ENCODE assay signal across 8 cellular contexts in genomic region chr1:121184290-121185127, GRCh38. TPM values are rescaled to one million over a fixed set of nuclear protein-coding genes. Genes with fewer than 3 reads are reported as not detected.
DNase-seq lines count a peak whose midpoint lies in the region; ATAC-seq and TF ChIP-seq lines count a peak whose summit lies in the region.
"Not testable (repeated sequence)": the region's sequence is repeated elsewhere in the genome, so short reads cannot be mapped to it uniquely, and the experiment has no call there.

Gene FAM72B (minus strand): TSS chr1:121184340. CDS start chr1:121183489, 851 bp downstream.
Gene SRGAP2C (plus strand): TSS chr1:121184975. CDS start chr1:121187447, 2,472 bp downstream.

- 0 out of 2 replicates have a peak within 1 kb of the TSS, but pooled peaks have one; percentile 45 for H3K27ac ChIP-seq in PC-9
- H3K27ac ChIP-seq in esophagus (ENCODE audit: low read depth in 2 of 2, low read length in 1 of 2), result peak within 1 kb of the TSS in 1 of 2 donors; percentile 59
- not testable (repeated sequence) for H3K27ac ChIP-seq in mucosa of rectum (ENCODE audit: low read depth in 2 of 2, low read length in 2 of 2)

- H3K9me2 ChIP-seq in PC-9 (ENCODE audit: insufficient read depth), result not testable (repeated sequence)

- 0% methylated on average over 29 to 38 of the region's 54 CpGs for WGBS in esophagus, 2 donors

- H3K36me3 ChIP-seq in PC-9 (ENCODE audit: low read depth); esophagus (ENCODE audit: control insufficient read depth in 2 of 2, insufficient read depth in 2 of 2, low read length in 1 of 2); mucosa of rectum (ENCODE audit: control insufficient read depth in 2 of 2, insufficient read depth in 2 of 2, low read length in 2 of 2): not testable (repeated sequence)

- CTCF ChIA-PET in PC-9 (lab: Charles Lee), result not testable (repeated sequence)

- H3K4me3 ChIP-seq in PC-9, result peak within 1 kb of the TSS; percentile 65
- peak within 1 kb of the TSS; percentile 33 to 40 for H3K4me3 ChIP-seq in esophagus (ENCODE audit: low read depth in 1 of 2, low read length in 2 of 2)
- H3K4me3 ChIP-seq in mucosa of rectum (ENCODE audit: low read length in 2 of 2), result peak within 1 kb of the TSS; percentile 37 to 48

- ATAC-seq in GM21786 (IDR thresholded peaks at IDR 0.05; ENCODE audit: unreplicated experiment), result peak; percentile 81

- H3F3A ChIP-seq in PC-9 (ENCODE audit: insufficient read depth, low read depth), result not testable (repeated sequence)

- POLR2A ChIA-PET in PC-9 (lab: Charles Lee; ENCODE audit: unreplicated experiment), result interaction anchor here (0.6 kb wide), 1 partner anchor 259 kb away, joined by 5 read pairs; no protein-coding TSS in a partner anchor

- not testable (repeated sequence) for H3K79me2 ChIP-seq in PC-9 (ENCODE audit: low read depth)

- not testable (repeated sequence) for H3K9me3 ChIP-seq in PC-9 (ENCODE audit: insufficient read depth, low read depth); esophagus (ENCODE audit: control insufficient read depth in 2 of 2, insufficient read depth in 1 of 2, low read depth in 1 of 2, low read length in 1 of 2); mucosa of rectum (ENCODE audit: control insufficient read depth in 2 of 2, low read length in 2 of 2)

- H4K20me1 ChIP-seq in PC-9 (ENCODE audit: insufficient read depth), result not testable (repeated sequence)

- H3K9ac ChIP-seq in mucosa of rectum (ENCODE audit: low read depth in 1 of 2, low read length in 2 of 2), result not testable (repeated sequence)

- DNase-seq in DMS153 (lab: John Stamatoyannopoulos, UW), result peak; percentile 99
- DNase-seq in KG1 (lab: John Stamatoyannopoulos, UW), result peak; percentile 92
- peak; percentile 96 to 100 for DNase-seq in PC-9
- DNase-seq in activated T-cell treated with anti-CD3 and anti-CD28 coated beads for 48 hours (ENCODE audit: low read depth), result peak; percentile 82
- DNase-seq in stimulated activated CD8-positive, alpha-beta memory T cell treated with anti-CD3 and anti-CD28 coated beads, Interleukin-7, amount 100 ng/mL, for 1 hour (ENCODE audit: low read depth in 2 of 2), result peak; percentile 72 to 74

- H3K27me3 ChIP-seq in PC-9 (ENCODE audit: insufficient read depth, low read depth); esophagus (ENCODE audit: control insufficient read depth in 1 of 2, insufficient read depth in 2 of 2, low read length in 2 of 2); mucosa of rectum (ENCODE audit: control insufficient read depth in 2 of 2, insufficient read depth in 2 of 2, low read length in 2 of 2): not testable (repeated sequence)

- H3K4me1 ChIP-seq in PC-9 (replicated peaks; ENCODE audit: insufficient read depth); esophagus (ENCODE audit: control insufficient read depth in 2 of 2, insufficient read depth in 2 of 2, low read length in 1 of 2); mucosa of rectum (ENCODE audit: control insufficient read depth in 2 of 2, insufficient read depth in 2 of 2, low read length in 2 of 2): not testable (repeated sequence)

- H3K4me2 ChIP-seq in PC-9, result peak within 1 kb of the TSS; percentile 90

- not testable (repeated sequence) for H2AFZ ChIP-seq in PC-9

- not testable (repeated sequence) for TF ChIP-seq CTCF in PC-9 (conservative IDR thresholded peaks at IDR 0.05)

- not testable (repeated sequence) for BruUV-seq in PC-9 (replicated peaks; lab: Mats Ljungman, UMichigan)

- intact Hi-C loops in PC-9 (cut with micrococcal nuclease; ENCODE audit: unreplicated experiment), result not testable (repeated sequence)

RNA-seq across cellular contexts. Expression of gene FAM72B, which starts in this region (rescaled TPM):
- 17.7 and 19.4 TPM in 2 replicates for total RNA-seq in PC-9 (2021)
- polyA plus RNA-seq in esophagus, result 1 to 10 TPM; 1.3 to 2.2 TPM

RNA-seq across cellular contexts. Expression of gene SRGAP2C, which starts in this region (rescaled TPM):
- total RNA-seq in PC-9 (2021), result 49.9 and 54.0 TPM in 2 replicates
- 1 to 10 TPM; 2.0 to 2.8 TPM for polyA plus RNA-seq in esophagus
